9 cellular contexts compared by ENCODE assay signal in the genomic region with DNA sequence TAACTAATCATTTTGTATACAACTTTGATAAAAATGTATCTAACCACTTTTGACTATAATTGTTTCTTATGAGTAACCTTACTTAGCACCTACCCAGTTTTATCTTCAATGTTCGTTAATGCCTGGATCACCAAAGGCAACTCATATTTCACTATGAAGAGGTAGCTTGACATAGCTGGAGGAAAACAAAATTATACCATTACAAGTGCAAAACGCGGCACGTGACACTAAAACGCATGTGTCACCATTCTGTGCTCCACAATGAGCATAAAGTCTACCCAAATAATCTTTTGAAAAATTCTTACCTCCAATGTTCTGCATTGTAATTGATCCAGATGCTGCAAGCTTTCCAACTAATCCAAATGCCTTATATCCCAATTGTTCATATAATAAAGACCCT. TPM values are rescaled to one million over a fixed set of nuclear protein-coding genes. Genes with fewer than 3 reads are reported as not detected.
DNase-seq lines count a peak whose midpoint lies in the region; ATAC-seq and TF ChIP-seq lines count a peak whose summit lies in the region.
"Had no signal": no experiment of that assay in that cellular context is flagged by ENCODE, and none has a peak within 500 bp of the region (broad histone marks: within the 10 kb centered on the region; RNA-seq: fewer than 3 reads in every experiment).

No MANE protein-coding gene starts in this region.

- H3K79me2 ChIP-seq in DND-41 (ENCODE audit: insufficient read depth, low read length), result peaks cover 75% of the 10 kb centered on the region

- H3K4me1 ChIP-seq in DND-41 (ENCODE audit: insufficient read depth, low read length), result peaks cover 57% of the 10 kb centered on the region

- H3K9me3 ChIP-seq in DND-41 (ENCODE audit: insufficient read depth, low read length, severe bottlenecking), result no peaks in the 10 kb centered on the region

- no peak overlapping the region for H3K27ac Mint-ChIP-seq in WTC11
- H3K27ac Mint-ChIP-seq in stimulated activated naive B cell treated with anti-CD40 and anti-IgM and Interleukin-4, amounts not matched to agents 10 μg/mL and 1 μg/mL and 100 μg/mL, for 72 hours, result peak overlapping the region; percentile 9

- H3K36me3 Mint-ChIP-seq in WTC11, result peaks cover 98% of the 10 kb centered on the region
- H3K36me3 Mint-ChIP-seq in stimulated activated naive B cell treated with anti-CD40 and anti-IgM and Interleukin-4, amounts not matched to agents 10 μg/mL and 1 μg/mL and 100 μg/mL, for 72 hours, result peaks cover 45 to 61% of the 10 kb centered on the region in 2 donors

- H3K4me3 Mint-ChIP-seq in WTC11, result peak overlapping the region; percentile 98
- no peak overlapping the region for H3K4me3 Mint-ChIP-seq in stimulated activated naive B cell treated with anti-CD40 and anti-IgM and Interleukin-4, amounts not matched to agents 10 μg/mL and 1 μg/mL and 100 μg/mL, for 72 hours

- H3K9ac ChIP-seq in DND-41 (ENCODE audit: low read depth, low read length), result no peak overlapping the region

- POLR2A ChIA-PET in WTC11 (lab: Charles Lee), result interaction anchor here (1.3 kb wide), 1 partner anchor 295 kb away, joined by 3 read pairs; no protein-coding TSS in a partner anchor

- peaks cover 98% of the 10 kb centered on the region for H3K36me3 ChIP-seq in DND-41 (ENCODE audit: insufficient read depth, low read length)

- no peaks in the 10 kb centered on the region for H3K9me3 Mint-ChIP-seq in WTC11
- H3K9me3 Mint-ChIP-seq in stimulated activated naive B cell treated with anti-CD40 and anti-IgM and Interleukin-4, amounts not matched to agents 10 μg/mL and 1 μg/mL and 100 μg/mL, for 72 hours, result no peaks in the 10 kb centered on the region

- H2AFZ ChIP-seq in DND-41 (ENCODE audit: low read depth, low read length), result no peak overlapping the region

- H3K27me3 Mint-ChIP-seq in WTC11 (ENCODE audit: low read depth), result no peaks in the 10 kb centered on the region; the same call in 1 of the 2 replicates
- no peaks in the 10 kb centered on the region for H3K27me3 Mint-ChIP-seq in stimulated activated naive B cell treated with anti-CD40 and anti-IgM and Interleukin-4, amounts not matched to agents 10 μg/mL and 1 μg/mL and 100 μg/mL, for 72 hours

- ATAC-seq in DND-41 (ENCODE audit: insufficient read depth, low read depth) (no peak), WTC11 (no peak)
- no peak for ATAC-seq in stimulated activated naive B cell treated with anti-CD40 and anti-IgM and Interleukin-4, amounts not matched to agents 10 μg/mL and 1 μg/mL and 100 μg/mL, for 72 hours (replicated peaks)
- ATAC-seq: left cardiac atrium had no signal

- CTCF ChIA-PET in WTC11 (lab: Charles Lee), result no interaction called here

- peak overlapping the region; percentile 86 for H3K4me2 ChIP-seq in DND-41 (ENCODE audit: insufficient read depth, low read length)

- DNase-seq in DND-41, result no peak
- no peak for DNase-seq in WTC11 (ENCODE audit: low spot score)
- no peak for DNase-seq in fibroblast of the aortic adventitia (ENCODE audit: low read depth)
- DNase-seq in stimulated activated naive B cell treated with anti-CD40 and anti-IgM and Interleukin-4, amounts not matched to agents 10 μg/mL and 1 μg/mL and 100 μg/mL, for 72 hours, result no peak
- no peak for DNase-seq in NCI-H526 treated with DMSO at 0.1 percent for 48 hours (lab: John Stamatoyannopoulos, UW)
- no peak for DNase-seq in activated CD4-positive, CD25-positive, alpha-beta regulatory T cell treated with anti-CD3 and anti-CD28 coated beads, Interleukin-2, amount 50 U/mL, for 72 hours
- DNase-seq in NCI-H345 (lab: John Stamatoyannopoulos, UW), result no peak
- DNase-seq: left cardiac atrium, NCI-H1105 treated with DMSO at 0.1 percent for 48 hours had no signal

- H3K27ac ChIP-seq in DND-41 (ENCODE audit: low read length), result no peak overlapping the region

- H3K4me3 ChIP-seq in DND-41 (ENCODE audit: low read depth in 1 of 2, low read length in 2 of 2) (peak overlapping the region in 1 of 2 experiments; percentile 71; a peak in 1 of 4 replicates), fibroblast of the aortic adventitia (ENCODE audit: low read depth, low read length) (peak overlapping the region; percentile 96)

- no peaks in the 10 kb centered on the region for H3K27me3 ChIP-seq in DND-41 (ENCODE audit: insufficient read depth, low read length, poor library complexity)

- peaks cover 62% of the 10 kb centered on the region for H3K4me1 Mint-ChIP-seq in WTC11
- peaks cover 30 to 64% of the 10 kb centered on the region in 2 donors for H3K4me1 Mint-ChIP-seq in stimulated activated naive B cell treated with anti-CD40 and anti-IgM and Interleukin-4, amounts not matched to agents 10 μg/mL and 1 μg/mL and 100 μg/mL, for 72 hours

- H4K20me1 ChIP-seq in DND-41 (ENCODE audit: insufficient read depth, low read length), result peaks cover 96% of the 10 kb centered on the region

- TF ChIP-seq CTCF in DND-41 (IDR thresholded peaks at IDR 0.05; ENCODE audit: borderline replicate concordance, extremely low read depth, low read length, poor library complexity, severe bottlenecking), result no peak
- TF ChIP-seq CTCF in WTC11 (IDR thresholded peaks at IDR 0.05), result no peak
- TF ChIP-seq CTCF in fibroblast of the aortic adventitia (IDR thresholded peaks at IDR 0.05; ENCODE audit: insufficient read depth, low read length), result no peak

TF ChIP-seq in WTC11, 78 proteins besides CTCF, POLR2A, EP300 and RAD21:
- TF ChIP-seq CREM (CRISPR knock-in tag; IDR thresholded peaks at IDR 0.05), result no peak
- no peak for TF ChIP-seq CREB1 (CRISPR knock-in tag; IDR thresholded peaks at IDR 0.05)
- no peak for TF ChIP-seq E2F1 (CRISPR knock-in tag; IDR thresholded peaks at IDR 0.05)
- no peak for TF ChIP-seq ESRRA (CRISPR knock-in tag; IDR thresholded peaks at IDR 0.05; ENCODE audit: borderline replicate concordance)
- no peak for TF ChIP-seq ETV6 (CRISPR knock-in tag; IDR thresholded peaks at IDR 0.05)
- TF ChIP-seq SOX15 (CRISPR knock-in tag; IDR thresholded peaks at IDR 0.05), result no peak
- TF ChIP-seq MYBL2 (CRISPR knock-in tag; IDR thresholded peaks at IDR 0.05), result no peak
- TF ChIP-seq, protein P1, sequence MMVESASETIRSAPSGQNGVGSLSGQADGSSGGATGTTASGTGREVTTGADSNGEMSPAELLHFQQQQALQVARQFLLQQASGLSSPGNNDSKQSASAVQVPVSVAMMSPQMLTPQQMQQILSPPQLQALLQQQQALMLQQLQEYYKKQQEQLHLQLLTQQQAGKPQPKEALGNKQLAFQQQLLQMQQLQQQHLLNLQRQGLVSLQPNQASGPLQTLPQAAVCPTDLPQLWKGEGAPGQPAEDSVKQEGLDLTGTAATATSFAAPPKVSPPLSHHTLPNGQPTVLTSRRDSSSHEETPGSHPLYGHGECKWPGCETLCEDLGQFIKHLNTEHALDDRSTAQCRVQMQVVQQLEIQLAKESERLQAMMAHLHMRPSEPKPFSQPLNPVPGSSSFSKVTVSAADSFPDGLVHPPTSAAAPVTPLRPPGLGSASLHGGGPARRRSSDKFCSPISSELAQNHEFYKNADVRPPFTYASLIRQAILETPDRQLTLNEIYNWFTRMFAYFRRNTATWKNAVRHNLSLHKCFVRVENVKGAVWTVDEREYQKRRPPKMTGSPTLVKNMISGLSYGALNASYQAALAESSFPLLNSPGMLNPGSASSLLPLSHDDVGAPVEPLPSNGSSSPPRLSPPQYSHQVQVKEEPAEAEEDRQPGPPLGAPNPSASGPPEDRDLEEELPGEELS (CRISPR knock-in tag; IDR thresholded peaks at IDR 0.05), result no peak
- TF ChIP-seq ERG (CRISPR knock-in tag; IDR thresholded peaks at IDR 0.05), result no peak
- no peak for TF ChIP-seq NFATC4 (CRISPR knock-in tag; IDR thresholded peaks at IDR 0.05)
- no peak for TF ChIP-seq PREB (CRISPR knock-in tag; IDR thresholded peaks at IDR 0.05; ENCODE audit: borderline replicate concordance)

RNA-seq across cellular contexts. Expression of gene SLC38A2, which starts 5.8 kb away (rescaled TPM):
- 295 to 381 TPM (median 309 TPM) in 3 replicates for total RNA-seq in WTC11 (2021)
- 1,199 and 1,239 TPM in 2 replicates for total RNA-seq in fibroblast of the aortic adventitia (ENCODE audit: low replicate concordance)
